Comparison of ENCODE assay signal across 21 cellular contexts in the genomic region with DNA sequence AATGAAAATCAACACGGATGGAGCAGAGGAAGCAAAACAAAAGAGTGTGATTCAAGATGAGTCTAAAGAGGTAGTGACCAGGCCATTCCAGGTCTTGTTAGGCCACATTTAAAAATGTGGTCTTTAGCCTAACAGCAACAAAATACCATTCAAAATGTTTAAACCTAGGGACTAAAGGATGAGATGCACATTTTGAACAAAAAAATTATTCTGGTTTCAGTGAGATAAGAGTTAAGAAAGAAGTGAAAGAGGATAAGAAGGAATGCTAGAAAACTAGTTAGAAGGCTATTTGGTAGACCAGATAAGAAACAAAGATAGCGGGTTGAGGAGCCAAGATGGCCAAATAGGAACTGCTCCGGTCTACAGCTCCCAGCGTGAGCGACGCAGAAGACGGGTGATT.
"Had no signal": no experiment of that assay in that cellular context is flagged by ENCODE, and none has a peak within 500 bp of the region (broad histone marks: within the 10 kb centered on the region; RNA-seq: fewer than 3 reads in every experiment).

No MANE protein-coding gene starts in this region.

- H3K27ac ChIP-seq: esophagus squamous epithelium, gastroesophageal sphincter, left ventricle myocardium inferior, lower lobe of right lung, pancreas had no signal

- H3K27me3 ChIP-seq: esophagus squamous epithelium, gastroesophageal sphincter, pancreas had no signal

- H3K4me1 ChIP-seq: esophagus squamous epithelium, gastroesophageal sphincter, left ventricle myocardium inferior, lower lobe of right lung had no signal

- H3K4me3 ChIP-seq: gastroesophageal sphincter, left ventricle myocardium inferior, lower lobe of right lung, pancreas had no signal

- DNase-seq: effector memory CD8-positive, alpha-beta T cell; esophagus squamous epithelium; foreskin fibroblast; glutamatergic neuron; immature natural killer cell; kidney; left cardiac atrium; left ventricle myocardium inferior; lower lobe of right lung; mesenchymal stem cell; naive B cell; occipital lobe; pancreas; right cardiac atrium; small intestine; stimulated activated CD4-positive, alpha-beta T cell treated with anti-CD3 and anti-CD28 coated beads, Interleukin-12 subunit alpha, Interleukin-12 subunit beta, amount 100 ng/mL, for 4 hours; stimulated activated naive CD4-positive, alpha-beta T cell treated with Interleukin-2 at 50 U/mL for 16 hours had no signal

- H3K4me3 Mint-ChIP-seq: dendritic cell treated with granulocyte-macrophage colony-stimulating factor and Interleukin-4, amounts not matched to agents 40 ng/mL and 50 ng/mL, for 4 days; effector memory CD8-positive, alpha-beta T cell; immature natural killer cell; nephron had no signal

- H3K36me3 ChIP-seq: esophagus squamous epithelium, gastroesophageal sphincter, left ventricle myocardium inferior, lower lobe of right lung, pancreas had no signal

- H3K9me3 Mint-ChIP-seq: dendritic cell treated with granulocyte-macrophage colony-stimulating factor and Interleukin-4, amounts not matched to agents 40 ng/mL and 50 ng/mL, for 4 days; effector memory CD8-positive, alpha-beta T cell; nephron had no signal

- ATAC-seq: effector memory CD8-positive, alpha-beta T cell; gastroesophageal sphincter; left cardiac atrium; lower lobe of right lung; pancreas; right cardiac atrium had no signal

- H3K27me3 Mint-ChIP-seq: dendritic cell treated with granulocyte-macrophage colony-stimulating factor and Interleukin-4, amounts not matched to agents 40 ng/mL and 50 ng/mL, for 4 days; effector memory CD8-positive, alpha-beta T cell; naive B cell; progenitor cell of endocrine pancreas had no signal

- H3K4me1 Mint-ChIP-seq: nephron had no signal

- H3K9me3 ChIP-seq: esophagus squamous epithelium, gastroesophageal sphincter, left ventricle myocardium inferior, lower lobe of right lung, pancreas had no signal

- H3K27ac Mint-ChIP-seq: dendritic cell treated with granulocyte-macrophage colony-stimulating factor and Interleukin-4, amounts not matched to agents 40 ng/mL and 50 ng/mL, for 4 days; immature natural killer cell; naive B cell; nephron; progenitor cell of endocrine pancreas had no signal
